32 cellular contexts compared by ENCODE assay signal in the genomic region with DNA sequence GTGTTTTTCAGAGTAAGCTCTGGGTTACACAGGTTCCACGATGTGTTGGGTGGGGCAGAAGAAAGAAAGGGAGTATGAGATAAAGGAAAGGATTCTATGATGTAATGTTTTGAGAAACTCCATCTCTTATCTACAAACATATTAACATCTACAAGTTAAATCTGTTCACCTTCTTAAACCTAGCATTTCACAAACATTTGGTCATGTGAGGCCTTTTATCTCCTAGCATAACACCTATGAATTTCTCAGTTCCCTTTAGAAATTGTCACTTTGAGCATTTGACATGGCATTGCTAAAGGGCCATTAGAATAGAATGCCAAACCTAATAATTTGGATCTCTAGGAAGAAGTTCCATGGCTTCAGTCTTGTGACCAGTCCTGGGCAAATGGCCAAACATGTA.
"Had no signal": no experiment of that assay in that cellular context is flagged by ENCODE, and none has a peak within 500 bp of the region (broad histone marks: within the 10 kb centered on the region; RNA-seq: fewer than 3 reads in every experiment).

No MANE protein-coding gene starts in this region.

- ATAC-seq: activated CD8-positive, alpha-beta T cell treated with anti-CD3 and anti-CD28 coated beads for 36 hours; activated naive CD4-positive, alpha-beta T cell treated with anti-CD3 and anti-CD28 coated beads, Interleukin-2, amount 50 U/mL, for 72 hours; activated T-cell treated with anti-CD3 and anti-CD28 coated beads, Interleukin-2, amount 50 U/mL, for 4 hours; activated T-cell treated with anti-CD3 and anti-CD28 coated beads, Interleukin-2, amount 50 U/mL, for 72 hours; activated T-helper 17 cell treated with anti-CD3 and anti-CD28 coated beads, Interleukin-2, amount 50 U/mL, for 72 hours; body of pancreas had no signal

- FAIRE-seq: astrocyte, colon, TTC549 had no signal

- DNase-seq: activated B cell treated with CpG ODN at 0.5 μM for 24 hours; activated CD4-positive, alpha-beta memory T cell treated with anti-CD3 and anti-CD28 coated beads for 36 hours; activated CD4-positive, alpha-beta T cell treated with anti-CD3 and anti-CD28 coated beads for 4 hours; activated CD4-positive, alpha-beta T cell treated with anti-CD3 and anti-CD28 coated beads, Interleukin-2, amount 10 ng/mL, durations not matched to agents 24 days and 14 days; activated CD4-positive, alpha-beta T cell treated with anti-CD3 and anti-CD28 coated beads, Interleukin-2, amount 50 U/mL, for 1 hour; activated CD4-positive, alpha-beta T cell treated with anti-CD3 and anti-CD28 coated beads, Interleukin-2, amount 50 U/mL, for 4 hours; activated CD4-positive, CD25-positive, alpha-beta regulatory T cell treated with anti-CD3 and anti-CD28 coated beads, Interleukin-2, amount 50 U/mL, for 72 hours; activated CD8-positive, alpha-beta memory T cell treated with anti-CD3 and anti-CD28 coated beads, Interleukin-2, amount 50 U/mL, for 4 hours; activated CD8-positive, alpha-beta T cell treated with anti-CD3 and anti-CD28 coated beads for 36 hours; activated effector memory CD4-positive, alpha-beta T cell treated with anti-CD3 and anti-CD28 coated beads, Interleukin-2, amount 50 U/mL, for 16 hours; activated gamma-delta T cell treated with Interleukin-2 at 50 U/mL for 16 hours; activated naive CD4-positive, alpha-beta T cell; activated naive CD4-positive, alpha-beta T cell treated with anti-CD3 and anti-CD28 coated beads for 36 hours; activated naive CD4-positive, alpha-beta T cell treated with anti-CD3 and anti-CD28 coated beads, Interleukin-2, amount 50 U/mL, for 16 hours; activated naive CD8-positive, alpha-beta T cell treated with anti-CD3 and anti-CD28 coated beads for 36 hours; activated T-cell treated with anti-CD3 and anti-CD28 coated beads for 4 hours; activated T-cell treated with anti-CD3 and anti-CD28 coated beads, Interleukin-2, amount 50 U/mL, for 1 hour; activated T-cell treated with anti-CD3 and anti-CD28 coated beads, Interleukin-2, amount 50 U/mL, for 4 hours; activated T-cell treated with anti-CD3 and anti-CD28 coated beads, Interleukin-2, amount 50 U/mL, for 72 hours; adrenal gland; amniotic stem cell; aorta; body of pancreas; brain microvascular endothelial cell; central memory CD4-positive, alpha-beta T cell; T-helper 2 cell; T-helper 9 cell had no signal
